In genomic region chr2:17815466-17816184, GRCh38 we compare ENCODE assay signal across 2 cellular contexts.
TF ChIP-seq lines count a peak whose summit lies in the region.

No MANE protein-coding gene starts in this region.

TF ChIP-seq in HepG2, 621 proteins besides CTCF, POLR2A, EP300 and RAD21 (continues in another document):
- TF ChIP-seq FIP1L1 (IDR thresholded peaks at IDR 0.05; ENCODE audit: borderline replicate concordance, insufficient read depth, low read depth, low read length), result no peak
- no peak for TF ChIP-seq ZFAT (CRISPR knock-in tag; conservative IDR thresholded peaks at IDR 0.05)
- no peak for TF ChIP-seq ZNF142 (CRISPR knock-in tag; IDR thresholded peaks at IDR 0.05)
- TF ChIP-seq BCLAF1 (IDR thresholded peaks at IDR 0.05), result no peak
- no peak for TF ChIP-seq ZBTB33 (CRISPR knock-in tag; IDR thresholded peaks at IDR 0.05)
- TF ChIP-seq SMYD3 (CRISPR knock-in tag; IDR thresholded peaks at IDR 0.05), result no peak
- TF ChIP-seq THYN1 (CRISPR knock-in tag; IDR thresholded peaks at IDR 0.05; ENCODE audit: borderline replicate concordance, low read depth), result no peak
- no peak for TF ChIP-seq ZNF576 (CRISPR knock-in tag; IDR thresholded peaks at IDR 0.05)
- no peak for TF ChIP-seq ZNF441 (CRISPR knock-in tag; IDR thresholded peaks at IDR 0.05; ENCODE audit: borderline replicate concordance)
- TF ChIP-seq TEF (CRISPR knock-in tag; IDR thresholded peaks at IDR 0.05), result no peak
- TF ChIP-seq MIER2 (CRISPR knock-in tag; IDR thresholded peaks at IDR 0.05), result no peak
- no peak for TF ChIP-seq ZNF12 (CRISPR knock-in tag; IDR thresholded peaks at IDR 0.05)
- no peak for TF ChIP-seq KAT8 (CRISPR knock-in tag; IDR thresholded peaks at IDR 0.05)
- TF ChIP-seq ZNF549 (CRISPR knock-in tag; IDR thresholded peaks at IDR 0.05), result no peak
- no peak for TF ChIP-seq TMF1 (CRISPR knock-in tag; IDR thresholded peaks at IDR 0.05; ENCODE audit: low read depth)
- no peak for TF ChIP-seq ETV5 (CRISPR knock-in tag; IDR thresholded peaks at IDR 0.05; ENCODE audit: borderline replicate concordance)
- no peak for TF ChIP-seq JUN (CRISPR knock-in tag; IDR thresholded peaks at IDR 0.05)

TF ChIP-seq in endothelial cell of umbilical vein, 7 proteins besides CTCF, POLR2A, EP300 and RAD21:
- TF ChIP-seq GATA2 (IDR thresholded peaks at IDR 0.05; ENCODE audit: insufficient read depth, insufficient read length, low read depth, low read length) (no peak), FOS (IDR thresholded peaks at IDR 0.05; ENCODE audit: borderline replicate concordance, insufficient read depth, low read length) (no peak), JUN (IDR thresholded peaks at IDR 0.05; ENCODE audit: borderline replicate concordance, insufficient read depth, insufficient read length, low read depth) (no peak), MAX (IDR thresholded peaks at IDR 0.05; ENCODE audit: insufficient read depth, insufficient read length) (no peak), POLR2AphosphoS5 (IDR thresholded peaks at IDR 0.05; ENCODE audit: insufficient read depth, low read depth, low read length) (no peak), EZH2 (IDR thresholded peaks at IDR 0.05; ENCODE audit: borderline replicate concordance, low read depth, low read length, severe bottlenecking) (no peak), MYC (IDR thresholded peaks at IDR 0.05; ENCODE audit: low read depth, low read length) (no peak)
TF ChIP-seq in endothelial cell of umbilical vein: peak in this region for 0.
